In genomic region chr6:139982652-139983051, GRCh38 we compare ENCODE assay signal across 9 cellular contexts.
DNase-seq lines count a peak whose midpoint lies in the region; ATAC-seq and TF ChIP-seq lines count a peak whose summit lies in the region.
"Had no signal": no experiment of that assay in that cellular context is flagged by ENCODE, and none has a peak within 500 bp of the region (broad histone marks: within the 10 kb centered on the region; RNA-seq: fewer than 3 reads in every experiment).

No MANE protein-coding gene starts in this region.

- no peaks in the 10 kb centered on the region for H3K36me3 Mint-ChIP-seq in nephron (ENCODE audit: low read depth)
- no peaks in the 10 kb centered on the region for H3K36me3 Mint-ChIP-seq in immature natural killer cell

- H3K4me1 Mint-ChIP-seq in nephron (peaks cover 54% of the 10 kb centered on the region), immature natural killer cell (peaks cover 0 to 2% of the 10 kb centered on the region in 2 donors)

- no peaks in the 10 kb centered on the region for H3K27me3 ChIP-seq in BJ (ENCODE audit: control insufficient read depth, insufficient read depth, low read length)

- POLR2A ChIA-PET in BJ (lab: Charles Lee): interaction anchor here (0.6 to 1.4 kb wide), 7 partner anchors 128 to 613 kb away, joined by 3 to 11 read pairs (median 7); partner anchors contain the start of gene CITED2

- no peak for ATAC-seq in HG02870 (IDR thresholded peaks at IDR 0.05; ENCODE audit: unreplicated experiment)

- H3K27ac Mint-ChIP-seq in nephron: peak overlapping the region; percentile 82 to 93 (median 85)
- H3K27ac Mint-ChIP-seq in immature natural killer cell: no peak overlapping the region

- CTCF ChIA-PET in BJ (lab: Yijun Ruan, JAX): interaction anchor here (0.8 to 1.4 kb wide), 3 partner anchors 12 to 613 kb away, joined by 3 to 4 read pairs (median 3); no protein-coding TSS in a partner anchor

- DNase-seq in BJ (ENCODE audit: low read depth) (peak; percentile 73), NCI-H146 treated with DMSO at 0.1 percent for 48 hours (lab: John Stamatoyannopoulos, UW; ENCODE audit: unreplicated experiment) (peak; percentile 16), coronary artery (ENCODE audit: low spot score) (no peak), hypothalamus (lab: John Stamatoyannopoulos, UW) (no peak), immature natural killer cell (no peak)
- DNase-seq in activated effector memory CD4-positive, alpha-beta T cell treated with Interleukin-2 at 50 U/mL for 16 hours: no peak
- DNase-seq: activated naive CD4-positive, alpha-beta T cell had no signal

- H3K36me3 ChIP-seq in BJ (ENCODE audit: control insufficient read depth, insufficient read depth, low read length): no peaks in the 10 kb centered on the region; the same call in 1 of the 2 replicates

- H3K4me3 Mint-ChIP-seq in nephron: peak overlapping the region in 2 of 3 experiments; percentile 5 to 14
- no peak overlapping the region for H3K4me3 Mint-ChIP-seq in immature natural killer cell

- H3K9me3 Mint-ChIP-seq in nephron (no peaks in the 10 kb centered on the region), immature natural killer cell (no peaks in the 10 kb centered on the region)

- H3K4me3 ChIP-seq in BJ (ENCODE audit: low read depth, low read length) (no peak overlapping the region), coronary artery (no peak overlapping the region)

- peak overlapping the region; percentile 58 to 85 for H3K27ac ChIP-seq in coronary artery

- H3K27me3 Mint-ChIP-seq in nephron (ENCODE audit: low read depth): no peaks in the 10 kb centered on the region
- peaks cover 0 to 4% (median 3%) of the 10 kb centered on the region in 3 donors for H3K27me3 Mint-ChIP-seq in immature natural killer cell (ENCODE audit: low read depth in 3 of 3)

- no peak for TF ChIP-seq CTCF in BJ (IDR thresholded peaks at IDR 0.05; ENCODE audit: insufficient read depth, low read depth, low read length)
- no peak for TF ChIP-seq CTCF in coronary artery (IDR thresholded peaks at IDR 0.05)
- no peak for TF ChIP-seq CTCF in nephron (IDR thresholded peaks at IDR 0.05; ENCODE audit: unreplicated experiment in 3 of 3)

Comparison
In these comparisons a context has a peak if more than half of its experiments do, and no peak if none do; other contexts are left out.
1. DNase-seq: peak in BJ (single experiment) and NCI-H146 treated with DMSO at 0.1 percent for 48 hours (single experiment); none in coronary artery (single experiment), hypothalamus (0 of 51), immature natural killer cell (0 of 3) and activated effector memory CD4-positive, alpha-beta T cell treated with Interleukin-2 at 50 U/mL for 16 hours (single experiment).
2. H3K27ac Mint-ChIP-seq: peak in nephron (3 of 3); none in immature natural killer cell (0 of 6).
3. H3K4me3 Mint-ChIP-seq: peak in nephron (2 of 3); none in immature natural killer cell (0 of 5).